In genomic region chr5:220008-220407, GRCh38 we compare ENCODE assay signal across 8 cellular contexts. TPM values are rescaled to one million over a fixed set of nuclear protein-coding genes. Genes with fewer than 3 reads are reported as not detected.
DNase-seq lines count a peak whose midpoint lies in the region; ATAC-seq and TF ChIP-seq lines count a peak whose summit lies in the region.

No MANE protein-coding gene starts in this region.

- intact Hi-C loops in dendritic cell treated with granulocyte-macrophage colony-stimulating factor and Interleukin-4, amounts not matched to agents 40 ng/mL and 50 ng/mL, for 4 days (cut with micrococcal nuclease) = no loop called here
- intact Hi-C loops in body of pancreas (cut with DNase I) = no loop called here

- H3K36me3 Mint-ChIP-seq in dendritic cell treated with granulocyte-macrophage colony-stimulating factor and Interleukin-4, amounts not matched to agents 40 ng/mL and 50 ng/mL, for 4 days (ENCODE audit: low read depth) = peaks cover 32% of the 10 kb centered on the region
- peaks cover 9% of the 10 kb centered on the region for H3K36me3 Mint-ChIP-seq in progenitor cell of endocrine pancreas (ENCODE audit: insufficient read depth)

- TF ChIP-seq POLR2A in body of pancreas (IDR thresholded peaks at IDR 0.05) = no peak

- peak overlapping the region; percentile 87 for H3K27ac Mint-ChIP-seq in dendritic cell treated with granulocyte-macrophage colony-stimulating factor and Interleukin-4, amounts not matched to agents 40 ng/mL and 50 ng/mL, for 4 days
- no peak overlapping the region for H3K27ac Mint-ChIP-seq in progenitor cell of endocrine pancreas

- peak overlapping the region; percentile 90 for H3K4me3 Mint-ChIP-seq in dendritic cell treated with granulocyte-macrophage colony-stimulating factor and Interleukin-4, amounts not matched to agents 40 ng/mL and 50 ng/mL, for 4 days
- peak overlapping the region; percentile 94 for H3K4me3 Mint-ChIP-seq in progenitor cell of endocrine pancreas (ENCODE audit: low read depth)

- ATAC-seq in GM18498 (IDR thresholded peaks at IDR 0.05; ENCODE audit: unreplicated experiment) (peak; percentile 32), HG03521 (IDR thresholded peaks at IDR 0.05; ENCODE audit: unreplicated experiment) (no peak), left lobe of liver (no peak), body of pancreas (no peak)

- no peaks in the 10 kb centered on the region for H3K27me3 ChIP-seq in HUES6 (ENCODE audit: control insufficient read depth, insufficient read depth, low read length)
- H3K27me3 ChIP-seq in body of pancreas = no peaks in the 10 kb centered on the region

- H3K9me3 ChIP-seq in HUES6 (ENCODE audit: control insufficient read depth, insufficient read depth, low read depth, low read length) (no peaks in the 10 kb centered on the region), body of pancreas (no peaks in the 10 kb centered on the region)

- no peaks in the 10 kb centered on the region for H3K27me3 Mint-ChIP-seq in dendritic cell treated with granulocyte-macrophage colony-stimulating factor and Interleukin-4, amounts not matched to agents 40 ng/mL and 50 ng/mL, for 4 days
- H3K27me3 Mint-ChIP-seq in progenitor cell of endocrine pancreas = no peaks in the 10 kb centered on the region

- no peak for TF ChIP-seq CTCF in progenitor cell of endocrine pancreas (IDR thresholded peaks at IDR 0.05; ENCODE audit: unreplicated experiment)
- no peak for TF ChIP-seq CTCF in body of pancreas (IDR thresholded peaks at IDR 0.05)

- H3K36me3 ChIP-seq in HUES6 (ENCODE audit: control insufficient read depth, insufficient read depth, low read length) (peaks cover 19% of the 10 kb centered on the region), body of pancreas (replicated peaks in 1 of 2; ENCODE audit: insufficient read depth in 1 of 2, low read depth in 2 of 2) (peaks cover 8 to 9% of the 10 kb centered on the region in 2 donors)

- DNase-seq in progenitor cell of endocrine pancreas (ENCODE audit: low spot score, unreplicated experiment) = no peak
- DNase-seq in left lobe of liver (ENCODE audit: low spot score) = no peak
- no peak for DNase-seq in MV-4-11 (lab: John Stamatoyannopoulos, UW)
- no peak for DNase-seq in body of pancreas

- H3K27ac ChIP-seq in HUES6 (ENCODE audit: low read depth, low read length) = no peak overlapping the region
- peak overlapping the region in 1 of 4 donors; percentile 84 for H3K27ac ChIP-seq in body of pancreas

- H3K9me3 Mint-ChIP-seq in dendritic cell treated with granulocyte-macrophage colony-stimulating factor and Interleukin-4, amounts not matched to agents 40 ng/mL and 50 ng/mL, for 4 days = no peaks in the 10 kb centered on the region
- H3K9me3 Mint-ChIP-seq in progenitor cell of endocrine pancreas (ENCODE audit: low read depth) = no peaks in the 10 kb centered on the region

- H3K4me1 ChIP-seq in HUES6 (ENCODE audit: control insufficient read depth, insufficient read depth, low read length) (peaks cover 23% of the 10 kb centered on the region), body of pancreas (peaks cover 27% of the 10 kb centered on the region)

- no peak overlapping the region for H3K9ac ChIP-seq in HUES6 (ENCODE audit: low read length)

- H3K4me3 ChIP-seq in HUES6 (ENCODE audit: low read depth, low read length) (peak overlapping the region; percentile 100), body of pancreas (no peak overlapping the region)

- WGBS in body of pancreas, 2 donors = 1 to 9% methylated on average over 3 of the region's 3 CpGs

- peaks cover 62% of the 10 kb centered on the region for H3K4me1 Mint-ChIP-seq in dendritic cell treated with granulocyte-macrophage colony-stimulating factor and Interleukin-4, amounts not matched to agents 40 ng/mL and 50 ng/mL, for 4 days (ENCODE audit: low read depth)
- H3K4me1 Mint-ChIP-seq in progenitor cell of endocrine pancreas (ENCODE audit: low read depth) = peaks cover 17% of the 10 kb centered on the region

RNA-seq across cellular contexts. Expression of gene SDHA, which starts 1.9 kb away (rescaled TPM):
- 88.1 and 88.5 TPM in 2 replicates for total RNA-seq in progenitor cell of endocrine pancreas
- 232 TPM for total RNA-seq in left lobe of liver
- 10 to 100 TPM; 62.8 to 75.5 TPM for total RNA-seq in body of pancreas

RNA-seq across cellular contexts. Expression of gene CCDC127, which starts 2.1 kb away (rescaled TPM):
- total RNA-seq in progenitor cell of endocrine pancreas = 8.8 and 10.1 TPM in 2 replicates
- 3.1 TPM for total RNA-seq in left lobe of liver
- 1 to 10 TPM; 3.9 to 4.0 TPM for total RNA-seq in body of pancreas

RNA-seq across cellular contexts. Expression of gene LRRC14B, which starts 28.7 kb away (rescaled TPM):
- total RNA-seq in progenitor cell of endocrine pancreas = not detected in 2 replicates
- total RNA-seq in left lobe of liver = not detected
- total RNA-seq in body of pancreas = not detected

RNA-seq across cellular contexts. Expression of gene PDCD6, which starts 51.4 kb away (rescaled TPM):
- 79.2 and 87.2 TPM in 2 replicates for total RNA-seq in progenitor cell of endocrine pancreas
- 37.1 TPM for total RNA-seq in left lobe of liver
- 10 to 100 TPM; 43.1 to 49.4 TPM for total RNA-seq in body of pancreas
